8 cellular contexts compared by ENCODE assay signal in genomic region chr18:47754311-47755101, GRCh38.
DNase-seq lines count a peak whose midpoint lies in the region; ATAC-seq and TF ChIP-seq lines count a peak whose summit lies in the region.

No MANE protein-coding gene starts in this region.

- no peaks in the 10 kb centered on the region for H3K27me3 ChIP-seq in testis
- peaks cover 28% of the 10 kb centered on the region for H3K27me3 ChIP-seq in gastroesophageal sphincter

- in situ Hi-C loops in KBM-7 (cut with MboI; ENCODE audit: low pct_unique_long_range_greater_than_20kb, low sequenced_read_pairs) (no loop called here), astrocyte of the spinal cord (cut with HindIII; ENCODE audit: low sequenced_read_pairs) (no loop called here)

- no peaks in the 10 kb centered on the region for H3K36me3 ChIP-seq in testis (ENCODE audit: low read depth, missing control alignments)
- no peaks in the 10 kb centered on the region for H3K36me3 ChIP-seq in gastroesophageal sphincter

- intact Hi-C loops in testis (cut with DNase I; ENCODE audit: low total_unique reads): no loop called here

- TF ChIP-seq CTCF in astrocyte of the spinal cord (IDR thresholded peaks at IDR 0.05; ENCODE audit: low read depth, low read length) (peak; percentile 79), testis (IDR thresholded peaks at IDR 0.05) (peak; percentile 65 to 79 (median 73)), gastroesophageal sphincter (IDR thresholded peaks at IDR 0.05) (peak in 1 of 4 experiments; percentile 58)

- TF ChIP-seq POLR2A in testis (IDR thresholded peaks at IDR 0.05): no peak
- TF ChIP-seq POLR2A in gastroesophageal sphincter (IDR thresholded peaks at IDR 0.05): no peak

- no peak for TF ChIP-seq EP300 in gastroesophageal sphincter (IDR thresholded peaks at IDR 0.05)

- DNase-seq in DMS79 (lab: John Stamatoyannopoulos, UW): peak; percentile 11
- DNase-seq in KBM-7: peak; percentile 61
- DNase-seq in SKM-1 (lab: John Stamatoyannopoulos, UW; ENCODE audit: unreplicated experiment): peak; percentile 21
- no peak for DNase-seq in astrocyte of the spinal cord (ENCODE audit: low read depth, low spot score)
- DNase-seq in left kidney (ENCODE audit: low read depth, low spot score): peak; percentile 70
- peak; percentile 81 for DNase-seq in testis
- no peak for DNase-seq in hippocampal formation (lab: John Stamatoyannopoulos, UW)

- H3K4me3 ChIP-seq in astrocyte of the spinal cord (ENCODE audit: low read depth, low read length): no peak overlapping the region
- H3K4me3 ChIP-seq in testis: peak overlapping the region; percentile 51 to 60
- H3K4me3 ChIP-seq in gastroesophageal sphincter: no peak overlapping the region

- no peaks in the 10 kb centered on the region for H3K4me1 ChIP-seq in testis
- no peaks in the 10 kb centered on the region for H3K4me1 ChIP-seq in gastroesophageal sphincter

- no peak for ATAC-seq in gastroesophageal sphincter

- WGBS in testis, 2 donors: 31 to 43% methylated on average over 20 to 29 of the region's 29 CpGs
- WGBS in gastroesophageal sphincter (ENCODE audit: low coverage in 1 of 2), 2 donors: 40 to 49% methylated on average over 2 of the region's 29 CpGs

- H3K27ac ChIP-seq in testis (no peak overlapping the region), gastroesophageal sphincter (no peak overlapping the region)

- H3K9me3 ChIP-seq in testis: no peaks in the 10 kb centered on the region
- H3K9me3 ChIP-seq in gastroesophageal sphincter: peaks cover 0 to 12% (median 0%) of the 10 kb centered on the region in 3 donors

Comparison
In these comparisons a context has a peak if more than half of its experiments do, and no peak if none do; other contexts are left out.
1. DNase-seq: peak in DMS79 (single experiment), KBM-7 (single experiment), SKM-1 (single experiment), left kidney (single experiment) and testis (single experiment); none in astrocyte of the spinal cord (single experiment) and hippocampal formation (0 of 2).
2. H3K4me3 ChIP-seq: peak in testis (2 of 2); none in astrocyte of the spinal cord (single experiment) and gastroesophageal sphincter (0 of 2).